ENCODE assay signal across 33 cellular contexts in genomic region chr4:186481998-186482790, GRCh38.
"Had no signal": no experiment of that assay in that cellular context is flagged by ENCODE, and none has a peak within 500 bp of the region (broad histone marks: within the 10 kb centered on the region; RNA-seq: fewer than 3 reads in every experiment).

No MANE protein-coding gene starts in this region.

- H3K36me3 Mint-ChIP-seq: naive thymus-derived CD4-positive, alpha-beta T cell; stimulated activated naive B cell treated with anti-CD40 and anti-IgM and Interleukin-4, amounts not matched to agents 10 μg/mL and 1 μg/mL and 100 μg/mL, for 72 hours had no signal

- H3K4me1 Mint-ChIP-seq: activated naive CD8-positive, alpha-beta T cell treated with anti-CD3 and anti-CD28 coated beads for 36 hours; naive thymus-derived CD4-positive, alpha-beta T cell; stimulated activated naive B cell treated with anti-CD40 and anti-IgM and Interleukin-4, amounts not matched to agents 10 μg/mL and 1 μg/mL and 100 μg/mL, for 72 hours had no signal

- H3K4me3 ChIP-seq: esophagus squamous epithelium, suprapubic skin, tibial artery, upper lobe of right lung had no signal

- H3K4me3 Mint-ChIP-seq: activated naive CD4-positive, alpha-beta T cell treated with anti-CD3 and anti-CD28 coated beads for 36 hours; activated naive CD8-positive, alpha-beta T cell treated with anti-CD3 and anti-CD28 coated beads for 36 hours; activated T-helper 1 cell treated with anti-CD3 and anti-CD28 coated beads, Interleukin-12 subunit alpha, Interleukin-12 subunit beta, Interleukin-2, Interleukin-4 antibody, amounts not matched to agents 30 ng/mL and 10 ng/mL and 1 ng/mL, durations not matched to agents 14 hours and 24 hours and 36 hours; naive thymus-derived CD4-positive, alpha-beta T cell; stimulated activated naive B cell treated with anti-CD40 and anti-IgM and Interleukin-4, amounts not matched to agents 10 μg/mL and 1 μg/mL and 100 μg/mL, for 72 hours; T-helper 1 cell treated with Interleukin-12 subunit alpha and Interleukin-12 subunit beta and Interleukin-4 antibody, amounts not matched to agents 30 μg/mL and 1 μg/mL, for 36 hours had no signal

- ATAC-seq: activated CD4-positive, CD25-positive, alpha-beta regulatory T cell treated with anti-CD3 and anti-CD28 coated beads, Interleukin-2, amount 50 U/mL, for 24 hours; left colon; naive thymus-derived CD4-positive, alpha-beta T cell; right cardiac atrium; stimulated activated naive B cell treated with anti-CD40 and anti-IgM and Interleukin-4, amounts not matched to agents 10 μg/mL and 1 μg/mL and 100 μg/mL, for 72 hours; upper lobe of right lung had no signal

- H3K27me3 ChIP-seq: tibial artery, upper lobe of right lung had no signal

- H3K27ac ChIP-seq: epithelial cell of prostate, esophagus squamous epithelium, suprapubic skin, tibial artery, upper lobe of right lung, VCaP had no signal

- H3K36me3 ChIP-seq: esophagus squamous epithelium, suprapubic skin, tibial artery, upper lobe of right lung had no signal

- DNase-seq: activated CD4-positive, alpha-beta T cell treated with anti-CD3 and anti-CD28 coated beads for 48 hours; activated CD4-positive, alpha-beta T cell treated with anti-CD3 and anti-CD28 coated beads, Interleukin-2, amount 50 U/mL, for 48 hours; activated CD8-positive, alpha-beta memory T cell treated with anti-CD3 and anti-CD28 coated beads for 24 hours; activated effector memory CD4-positive, alpha-beta T cell treated with anti-CD3 and anti-CD28 coated beads, Interleukin-2, amount 50 U/mL, for 16 hours; activated naive CD4-positive, alpha-beta T cell treated with anti-CD3 and anti-CD28 coated beads for 36 hours; activated naive CD8-positive, alpha-beta T cell treated with anti-CD3 and anti-CD28 coated beads for 36 hours; dermis blood vessel endothelial cell; effector CD4-positive, alpha-beta T cell; esophagus squamous epithelium; foreskin melanocyte; kidney; left colon; mammary epithelial cell; midbrain; naive thymus-derived CD4-positive, alpha-beta T cell; occipital lobe; right cardiac atrium; stimulated activated CD4-positive, alpha-beta T cell treated with anti-CD3 and anti-CD28 coated beads, Interleukin-15, amount 100 ng/mL, for 24 hours; stimulated activated CD4-positive, alpha-beta T cell treated with anti-CD3 and anti-CD28 coated beads, Interleukin-2, amount 100 ng/mL, for 24 hours; stimulated activated naive B cell treated with anti-CD40 and anti-IgM and Interleukin-4, amounts not matched to agents 10 μg/mL and 1 μg/mL and 100 μg/mL, for 72 hours; T-helper 9 cell; tibial artery; upper lobe of right lung had no signal

- H3K9me3 ChIP-seq: esophagus squamous epithelium, suprapubic skin, tibial artery, upper lobe of right lung had no signal

- H3K4me1 ChIP-seq: suprapubic skin, upper lobe of right lung had no signal

- H3K9me3 Mint-ChIP-seq: activated T-helper 1 cell treated with anti-CD3 and anti-CD28 coated beads, Interleukin-12 subunit alpha, Interleukin-12 subunit beta, Interleukin-2, Interleukin-4 antibody, amounts not matched to agents 30 ng/mL and 10 ng/mL and 1 ng/mL, durations not matched to agents 14 hours and 24 hours and 36 hours had no signal

- H3K27me3 Mint-ChIP-seq: activated naive CD8-positive, alpha-beta T cell treated with anti-CD3 and anti-CD28 coated beads for 36 hours; stimulated activated naive B cell treated with anti-CD40 and anti-IgM and Interleukin-4, amounts not matched to agents 10 μg/mL and 1 μg/mL and 100 μg/mL, for 72 hours had no signal

- FAIRE-seq: astrocyte, colon, endometrium, kidney, TTC549 had no signal

- H3K27ac Mint-ChIP-seq: activated naive CD4-positive, alpha-beta T cell treated with anti-CD3 and anti-CD28 coated beads for 36 hours; activated naive CD8-positive, alpha-beta T cell treated with anti-CD3 and anti-CD28 coated beads for 36 hours; activated T-helper 1 cell treated with anti-CD3 and anti-CD28 coated beads, Interleukin-12 subunit alpha, Interleukin-12 subunit beta, Interleukin-2, Interleukin-4 antibody, amounts not matched to agents 30 ng/mL and 10 ng/mL and 1 ng/mL, durations not matched to agents 14 hours and 24 hours and 36 hours; naive thymus-derived CD4-positive, alpha-beta T cell; stimulated activated naive B cell treated with anti-CD40 and anti-IgM and Interleukin-4, amounts not matched to agents 10 μg/mL and 1 μg/mL and 100 μg/mL, for 72 hours; T-helper 1 cell treated with Interleukin-12 subunit alpha and Interleukin-12 subunit beta and Interleukin-4 antibody, amounts not matched to agents 30 μg/mL and 1 μg/mL, for 36 hours had no signal
